ENCODE assay signal across 27 cellular contexts in genomic region chr10:124338276-124338915, GRCh38.
DNase-seq lines count a peak whose midpoint lies in the region; ATAC-seq and TF ChIP-seq lines count a peak whose summit lies in the region.
"Had no signal": no experiment of that assay in that cellular context is flagged by ENCODE, and none has a peak within 500 bp of the region (broad histone marks: within the 10 kb centered on the region; RNA-seq: fewer than 3 reads in every experiment).

No MANE protein-coding gene starts in this region.

- no peak overlapping the region for H4K91ac ChIP-seq in neuronal stem cell (ENCODE audit: low read depth, low read length, poor library complexity)

- no peak overlapping the region for H4K8ac ChIP-seq in neuronal stem cell (ENCODE audit: low read depth, low read length)

- H3K14ac ChIP-seq in neuronal stem cell (ENCODE audit: low read length): no peak overlapping the region

- H3K9ac ChIP-seq in BLaER1 (no peak overlapping the region), neuronal stem cell (ENCODE audit: low read depth, low read length, poor library complexity) (peak overlapping the region; percentile 36)

- no peaks in the 10 kb centered on the region for H3K9me2 ChIP-seq in PC-9 (ENCODE audit: insufficient read depth)

- H3K79me2 ChIP-seq in PC-9 (ENCODE audit: low read depth): no peaks in the 10 kb centered on the region

- no peak overlapping the region for H3K18ac ChIP-seq in neuronal stem cell (ENCODE audit: low read length)

- no peak overlapping the region for H3K4me3 Mint-ChIP-seq in CD14-positive monocyte
- H3K4me3 Mint-ChIP-seq: CD8-positive, alpha-beta memory T cell; GM23338 had no signal

- H2BK12ac ChIP-seq in neuronal stem cell (ENCODE audit: low read length): no peak overlapping the region

- intact Hi-C loops in CD14-positive monocyte (cut with micrococcal nuclease) (no loop called here), PC-9 (cut with micrococcal nuclease; ENCODE audit: unreplicated experiment) (no loop called here)

- H3K27ac ChIP-seq in BLaER1: no peak overlapping the region
- no peak overlapping the region for H3K27ac ChIP-seq in neuronal stem cell (replicated peaks; ENCODE audit: low read length)
- no peak overlapping the region for H3K27ac ChIP-seq in PC-9
- H3K27ac ChIP-seq: A549, C4-2B, SJSA1 had no signal

- CTCF ChIA-PET in PC-9 (lab: Charles Lee): interaction anchor here (0.6 kb wide), 1 partner anchor 165 kb away, joined by 4 read pairs; no protein-coding TSS in a partner anchor

- POLR2A ChIA-PET in PC-9 (lab: Charles Lee; ENCODE audit: unreplicated experiment): no interaction called here

- DNase-seq in CD14-positive monocyte (ENCODE audit: low spot score): no peak
- DNase-seq in cerebellar cortex (ENCODE audit: low spot score): peak; percentile 84
- DNase-seq in neuronal stem cell (ENCODE audit: low spot score): no peak
- DNase-seq in PC-9: no peak
- DNase-seq in NCI-H2227 treated with DMSO at 0.1 percent for 48 hours (lab: John Stamatoyannopoulos, UW): no peak
- DNase-seq in GM19240 (ENCODE audit: insufficient read length, low spot score): no peak
- DNase-seq: AML-193; CD8-positive, alpha-beta memory T cell; DMS153; IMR-90; KG1; MM.1S; NCI-H1048; NCI-H1694; NCI-H2081; NCI-H446; NCI-H524 treated with DMSO at 0.1 percent for 48 hours; NCI-H774; PC-3; Right ventricle myocardium superior had no signal

- no peak overlapping the region for H3K4me3 ChIP-seq in BLaER1
- no peak overlapping the region for H3K4me3 ChIP-seq in neuronal stem cell (ENCODE audit: low read length in 2 of 2)
- no peak overlapping the region for H3K4me3 ChIP-seq in PC-9
- H3K4me3 ChIP-seq: A549, GM23338, HAP-1, SJSA1 had no signal

- H4K20me1 ChIP-seq in BLaER1 (no peaks in the 10 kb centered on the region), PC-9 (ENCODE audit: insufficient read depth) (no peaks in the 10 kb centered on the region)

- H3K36me3 Mint-ChIP-seq in CD14-positive monocyte: peaks cover 10 to 17% of the 10 kb centered on the region in 2 donors
- H3K36me3 Mint-ChIP-seq: CD8-positive, alpha-beta memory T cell had no signal

- peaks cover 5 to 13% (median 7%) of the 10 kb centered on the region in 7 donors for H3K9me3 Mint-ChIP-seq in CD14-positive monocyte
- H3K9me3 Mint-ChIP-seq: CD8-positive, alpha-beta memory T cell; GM23338 had no signal

- H2AFZ ChIP-seq in neuronal stem cell (ENCODE audit: low read length): no peak overlapping the region
- no peak overlapping the region for H2AFZ ChIP-seq in PC-9

- H3K79me1 ChIP-seq in neuronal stem cell (ENCODE audit: low read depth, low read length): no peaks in the 10 kb centered on the region

- no peak overlapping the region for H3K23ac ChIP-seq in neuronal stem cell (ENCODE audit: low read depth, low read length, poor library complexity)

- TF ChIP-seq CTCF in CD14-positive monocyte (IDR thresholded peaks at IDR 0.05): no peak
- TF ChIP-seq CTCF in PC-9 (conservative IDR thresholded peaks at IDR 0.05): no peak

- peak overlapping the region; percentile 93 for H3K4me2 ChIP-seq in BLaER1
- H3K4me2 ChIP-seq in neuronal stem cell (ENCODE audit: insufficient read depth, low read length, poor library complexity, severe bottlenecking): no peak overlapping the region
- H3K4me2 ChIP-seq in PC-9: no peak overlapping the region
- H3K4me2 ChIP-seq: A549, GM23338 had no signal

- no peaks in the 10 kb centered on the region for H3F3A ChIP-seq in PC-9 (ENCODE audit: insufficient read depth, low read depth)

- no peak overlapping the region for H2BK120ac ChIP-seq in neuronal stem cell (ENCODE audit: low read depth, low read length)

- H3K4me1 ChIP-seq in BLaER1 (peaks cover 59% of the 10 kb centered on the region), neuronal stem cell (ENCODE audit: control insufficient read depth in 2 of 2, insufficient read depth in 1 of 2, low read depth in 1 of 2, low read length in 2 of 2) (no peaks in the 10 kb centered on the region), PC-9 (replicated peaks; ENCODE audit: insufficient read depth) (0 out of 2 replicates have a peak, but pooled peaks cover 3% of the 10 kb centered on the region)
- H3K4me1 ChIP-seq: A549, HAP-1 had no signal

- BruUV-seq in PC-9 (replicated peaks; lab: Mats Ljungman, UMichigan): no TSS peak

- H3K36me3 ChIP-seq in BLaER1 (no peaks in the 10 kb centered on the region), neuronal stem cell (replicated peaks in 1 of 2; ENCODE audit: control insufficient read depth in 2 of 2, insufficient read depth in 2 of 2, low read length in 2 of 2) (no peaks in the 10 kb centered on the region), PC-9 (ENCODE audit: low read depth) (no peaks in the 10 kb centered on the region)
- H3K36me3 ChIP-seq: HAP-1, SJSA1 had no signal

- peaks cover 3 to 4% (median 4%) of the 10 kb centered on the region in 3 donors for H3K27me3 Mint-ChIP-seq in CD14-positive monocyte (ENCODE audit: low read depth in 3 of 3)

- H3K9me3 ChIP-seq in BLaER1: peaks cover 30% of the 10 kb centered on the region
- peaks cover 0 to 2% of the 10 kb centered on the region in 2 donors for H3K9me3 ChIP-seq in neuronal stem cell (replicated peaks in 1 of 2; ENCODE audit: control insufficient read depth in 2 of 2, insufficient read depth in 1 of 2, low read depth in 1 of 2, low read length in 2 of 2)
- no peaks in the 10 kb centered on the region for H3K9me3 ChIP-seq in PC-9 (ENCODE audit: insufficient read depth, low read depth)
- H3K9me3 ChIP-seq: A549, HAP-1, SJSA1 had no signal

- H2BK15ac ChIP-seq in neuronal stem cell (ENCODE audit: low read length): no peak overlapping the region

- H2AK5ac ChIP-seq in neuronal stem cell (ENCODE audit: low read depth, low read length): no peak overlapping the region

- no peak overlapping the region for H2BK5ac ChIP-seq in neuronal stem cell (ENCODE audit: low read length)

- no peaks in the 10 kb centered on the region for H3K27me3 ChIP-seq in BLaER1
- H3K27me3 ChIP-seq in neuronal stem cell (ENCODE audit: control insufficient read depth in 3 of 3, insufficient read depth in 3 of 3, low read depth in 1 of 3, low read length in 3 of 3): peaks cover 0 to 7% (median 0%) of the 10 kb centered on the region in 3 experiments
- no peaks in the 10 kb centered on the region for H3K27me3 ChIP-seq in PC-9 (ENCODE audit: insufficient read depth, low read depth)
- H3K27me3 ChIP-seq: SJSA1 had no signal

- H3K4me1 Mint-ChIP-seq in CD14-positive monocyte: peaks cover 51% of the 10 kb centered on the region
- H3K4me1 Mint-ChIP-seq: GM23338 had no signal

- WGBS in neuronal stem cell (ENCODE audit: extremely low coverage in 2 of 2, insufficient read length in 2 of 2, insufficient replicate concordance in 1 of 2), 2 donors: no CpG with 5 or more reads among the region's 4 CpGs

- H3K4ac ChIP-seq in neuronal stem cell (ENCODE audit: low read length): no peak overlapping the region

- peak overlapping the region in 4 of 7 donors; percentile 13 to 66 (median 49) for H3K27ac Mint-ChIP-seq in CD14-positive monocyte
- H3K27ac Mint-ChIP-seq: CD8-positive, alpha-beta memory T cell; GM23338 had no signal

- no peak for ATAC-seq in HG02970 (IDR thresholded peaks at IDR 0.05; ENCODE audit: low FRiP score, unreplicated experiment)
- ATAC-seq: A549, GM23338, PC-3 had no signal
